Comparison of ENCODE assay signal across 8 cellular contexts in genomic region chr9:757246-757881, GRCh38.
DNase-seq lines count a peak whose midpoint lies in the region; FAIRE-seq and TF ChIP-seq lines count a peak whose summit lies in the region.

No MANE protein-coding gene starts in this region.

- H3K4me2 ChIP-seq in osteoblast (ENCODE audit: insufficient read depth, low read length) = no peak overlapping the region

- no peak overlapping the region for H2AFZ ChIP-seq in osteoblast (ENCODE audit: low read length)

- no peaks in the 10 kb centered on the region for H4K20me1 ChIP-seq in osteoblast (ENCODE audit: insufficient read depth, low read length)

- H3K9me3 ChIP-seq in osteoblast (ENCODE audit: low read depth, low read length) = no peaks in the 10 kb centered on the region

- H3K79me2 ChIP-seq in osteoblast (ENCODE audit: insufficient read depth, low read length) = no peaks in the 10 kb centered on the region

- H3K27me3 ChIP-seq in osteoblast (ENCODE audit: insufficient read depth, low read length) = no peaks in the 10 kb centered on the region

- TF ChIP-seq CTCF in fibroblast of pulmonary artery (IDR thresholded peaks at IDR 0.05; ENCODE audit: low read length, missing control alignments) (peak; percentile 68), osteoblast (IDR thresholded peaks at IDR 0.05; ENCODE audit: extremely low read depth, low read depth, low read length) (peak; percentile 68)

- no peaks in the 10 kb centered on the region for H3K36me3 ChIP-seq in osteoblast (ENCODE audit: insufficient read depth, low read length)

- peaks cover 14% of the 10 kb centered on the region for H3K4me1 ChIP-seq in osteoblast (ENCODE audit: insufficient read depth, low read length)

- no peak overlapping the region for H3K4me3 ChIP-seq in fibroblast of pulmonary artery (replicated peaks; ENCODE audit: low read depth, low read length)
- H3K4me3 ChIP-seq in osteoblast (ENCODE audit: insufficient read depth, low read length) = no peak overlapping the region

- H3K27ac ChIP-seq in osteoblast (ENCODE audit: low read depth, low read length) = no peak overlapping the region

- in situ Hi-C loops in SK-MEL-5 (cut with HindIII; ENCODE audit: low pct_unique_long_range_greater_than_20kb, low sequenced_read_pairs) = loop anchor here (25.0 kb wide), 1 partner anchor 145 kb away; no protein-coding TSS in a partner anchor

- no peak for FAIRE-seq in H54 (lab: Jason Lieb, UNC)

- no peak for TF ChIP-seq POLR2A in H54 (IDR thresholded peaks at IDR 0.05; ENCODE audit: low read depth, low read length)

- DNase-seq in Ammon's horn (ENCODE audit: low spot score) (peak; percentile 74), H54 (ENCODE audit: insufficient read length, low spot score) (peak; percentile 45), SK-MEL-5 (ENCODE audit: low read depth, low spot score) (peak; percentile 73), fibroblast of pulmonary artery (ENCODE audit: low read depth) (peak; percentile 74), osteoblast (ENCODE audit: insufficient read length, low spot score, missing footprints) (peak; percentile 77)
- DNase-seq in activated CD4-positive, CD25-positive, alpha-beta regulatory T cell (lab: John Stamatoyannopoulos, UW) = no peak
- DNase-seq in activated CD4-positive, alpha-beta T cell treated with anti-CD3 and anti-CD28 coated beads for 1 hour = no peak
- DNase-seq in stimulated activated CD4-positive, alpha-beta T cell treated with anti-CD3 and anti-CD28 coated beads, Interleukin-1b, Interleukin-23, amount 100 ng/mL, for 48 hours = no peak

Comparison
In these comparisons a context has a peak if more than half of its experiments do, and no peak if none do; other contexts are left out.
1. DNase-seq: peak in Ammon's horn (single experiment), H54 (single experiment), SK-MEL-5 (single experiment), fibroblast of pulmonary artery (single experiment) and osteoblast (single experiment); none in activated CD4-positive, CD25-positive, alpha-beta regulatory T cell (0 of 4), activated CD4-positive, alpha-beta T cell treated with anti-CD3 and anti-CD28 coated beads for 1 hour (single experiment) and stimulated activated CD4-positive, alpha-beta T cell treated with anti-CD3 and anti-CD28 coated beads, Interleukin-1b, Interleukin-23, amount 100 ng/mL, for 48 hours (single experiment).